In the genomic region with DNA sequence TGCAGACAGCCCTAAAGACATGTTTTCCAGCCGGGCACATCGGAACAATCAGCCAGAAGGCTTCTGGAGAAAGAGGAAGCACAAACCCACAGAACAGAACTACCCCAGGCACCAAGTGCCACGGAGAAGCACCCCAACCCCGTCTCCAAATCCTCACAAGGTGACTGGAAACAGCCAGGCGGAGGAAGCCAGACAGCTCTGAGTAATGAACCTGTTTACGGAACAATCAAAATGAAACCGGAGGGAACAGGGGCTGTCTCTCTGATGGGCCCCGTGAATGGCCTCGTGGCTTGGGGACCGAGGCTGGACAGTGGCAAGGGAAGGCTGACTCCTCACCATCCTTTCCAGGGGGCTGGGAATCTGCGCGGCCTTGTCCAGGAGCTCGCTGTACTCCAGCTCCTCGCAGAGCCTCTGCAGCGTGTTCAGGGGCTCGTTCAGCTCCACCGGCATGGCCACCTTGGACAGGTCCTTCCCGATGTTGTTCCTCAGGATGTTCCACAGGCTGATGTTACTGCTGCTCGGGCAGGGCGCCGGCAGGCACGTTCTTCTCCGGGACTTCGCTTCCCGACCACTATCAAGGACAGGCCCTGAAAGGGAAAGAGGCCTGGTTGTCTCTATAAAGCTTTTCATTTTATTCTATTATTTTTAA, we compare ENCODE assay signal across 9 cellular contexts.
DNase-seq lines count a peak whose midpoint lies in the region; ATAC-seq and TF ChIP-seq lines count a peak whose summit lies in the region.
"Had no signal": no experiment of that assay in that cellular context is flagged by ENCODE, and none has a peak within 500 bp of the region (broad histone marks: within the 10 kb centered on the region; RNA-seq: fewer than 3 reads in every experiment).

No MANE protein-coding gene starts in this region.

- H3K18ac ChIP-seq in H9 (ENCODE audit: insufficient read length, low read depth, low read length) = no peak overlapping the region

- no peak overlapping the region for H4K5ac ChIP-seq in H9 (ENCODE audit: insufficient read length, low read depth, low read length)

- H3K36me3 ChIP-seq in naive thymus-derived CD4-positive, alpha-beta T cell (ENCODE audit: control insufficient read depth in 2 of 3, insufficient read depth in 3 of 3, low read length in 3 of 3) = peaks cover 0 to 16% (median 13%) of the 10 kb centered on the region in 3 experiments
- no peaks in the 10 kb centered on the region for H3K36me3 ChIP-seq in CD8-positive, alpha-beta T cell (ENCODE audit: insufficient read depth, low read length)

- H3K14ac ChIP-seq in H9 (ENCODE audit: insufficient read depth, low read length) = no peak overlapping the region; the same call in 1 of the 2 replicates

- no peaks in the 10 kb centered on the region for H3K79me1 ChIP-seq in H9 (ENCODE audit: insufficient read depth, low read depth, low read length, poor library complexity, severe bottlenecking)

- no peaks in the 10 kb centered on the region for H3K79me2 ChIP-seq in H9 (ENCODE audit: insufficient read depth, low read length)

- no peak overlapping the region for H4K91ac ChIP-seq in H9 (ENCODE audit: insufficient read length, low read depth, low read length)

- no peak overlapping the region for H2BK5ac ChIP-seq in H9 (ENCODE audit: insufficient read length, low read length)

- no peak overlapping the region for H3K9ac ChIP-seq in H9 (ENCODE audit: extremely low read depth, insufficient read length, low read length)

- H3K36me3 Mint-ChIP-seq in H9 (ENCODE audit: insufficient read depth in 1 of 3, low read depth in 3 of 3) = no peaks in the 10 kb centered on the region; a peak in 1 of 7 replicates
- peaks cover 3 to 48% (median 31%) of the 10 kb centered on the region in 5 donors for H3K36me3 Mint-ChIP-seq in naive thymus-derived CD4-positive, alpha-beta T cell
- H3K36me3 Mint-ChIP-seq in CD8-positive, alpha-beta T cell = peaks cover 42% of the 10 kb centered on the region

- H3K27ac ChIP-seq in H9 (ENCODE audit: insufficient read length, low read depth, low read length) = no peak overlapping the region
- no peak overlapping the region for H3K27ac ChIP-seq in naive thymus-derived CD4-positive, alpha-beta T cell (ENCODE audit: low read depth, low read length)
- H3K27ac ChIP-seq in CD8-positive, alpha-beta T cell (ENCODE audit: low read depth, low read length) = no peak overlapping the region

- H3K27ac Mint-ChIP-seq in H9 = peak overlapping the region in 2 of 3 experiments; percentile 78 to 84; a peak in 3 of 7 replicates
- H3K27ac Mint-ChIP-seq in naive thymus-derived CD4-positive, alpha-beta T cell = peak overlapping the region in 1 of 9 donors; percentile 50
- H3K27ac Mint-ChIP-seq in CD8-positive, alpha-beta T cell = no peak overlapping the region

- H2BK120ac ChIP-seq in H9 (ENCODE audit: low read depth, low read length, poor library complexity, severe bottlenecking) = no peak overlapping the region

- POLR2A ChIA-PET in naive thymus-derived CD4-positive, alpha-beta T cell (lab: Charles Lee) = no interaction called here
- POLR2A ChIA-PET in CD8-positive, alpha-beta T cell (lab: Charles Lee) = no interaction called here

- CTCF ChIA-PET in naive thymus-derived CD4-positive, alpha-beta T cell (lab: Charles Lee) = interaction anchor here (1.2 to 3.0 kb wide), 2 partner anchors 13 to 145 kb away, joined by 3 to 14 read pairs; no protein-coding TSS in a partner anchor
- CTCF ChIA-PET in CD8-positive, alpha-beta T cell (lab: Charles Lee) = interaction anchor here (0.8 to 1.4 kb wide), 2 partner anchors 9 to 13 kb away, joined by 3 to 4 read pairs; no protein-coding TSS in a partner anchor

- no peaks in the 10 kb centered on the region for H3K4me1 ChIP-seq in H9 (ENCODE audit: insufficient read depth, low read length)
- H3K4me1 ChIP-seq in naive thymus-derived CD4-positive, alpha-beta T cell (ENCODE audit: control insufficient read depth in 2 of 2, insufficient read depth in 2 of 2, low read length in 2 of 2) = peaks cover 4 to 19% of the 10 kb centered on the region in 2 donors
- peaks cover 10% of the 10 kb centered on the region for H3K4me1 ChIP-seq in CD8-positive, alpha-beta T cell (ENCODE audit: insufficient read depth, low read length)

- H3K4me2 ChIP-seq in H9 (ENCODE audit: insufficient read depth, insufficient read length, low read length) = no peak overlapping the region

- no peak overlapping the region for H3K4me3 ChIP-seq in naive thymus-derived CD4-positive, alpha-beta T cell (ENCODE audit: low read length)
- no peak overlapping the region for H3K4me3 ChIP-seq in CD8-positive, alpha-beta T cell (ENCODE audit: low read depth, low read length)

- H3K27me3 ChIP-seq in H9 (ENCODE audit: insufficient read depth, low read length) = no peaks in the 10 kb centered on the region
- H3K27me3 ChIP-seq in naive thymus-derived CD4-positive, alpha-beta T cell (ENCODE audit: control insufficient read depth in 2 of 2, insufficient read depth in 2 of 2, low read length in 2 of 2) = no peaks in the 10 kb centered on the region
- H3K27me3 ChIP-seq in CD8-positive, alpha-beta T cell (ENCODE audit: insufficient read depth, low read length) = no peaks in the 10 kb centered on the region

- no peaks in the 10 kb centered on the region for H3K4me1 Mint-ChIP-seq in H9
- H3K4me1 Mint-ChIP-seq in naive thymus-derived CD4-positive, alpha-beta T cell = peaks cover 14 to 72% (median 22%) of the 10 kb centered on the region in 7 donors
- H3K4me1 Mint-ChIP-seq in CD8-positive, alpha-beta T cell (ENCODE audit: low read depth) = peaks cover 20% of the 10 kb centered on the region

- WGBS in H9 (ENCODE audit: extremely low coverage, insufficient read length, low lambda C conversion rate) = no CpG with 5 or more reads among the region's 25 CpGs

- no peak overlapping the region for H2AK5ac ChIP-seq in H9 (ENCODE audit: insufficient read length, low read length)

- TF ChIP-seq POLR2A in GM18505 (IDR thresholded peaks at IDR 0.05; ENCODE audit: borderline replicate concordance, extremely low read depth, insufficient read depth, insufficient read length) = peak; percentile 39

- no peak overlapping the region for H4K8ac ChIP-seq in H9 (replicated peaks; ENCODE audit: insufficient read length, low read depth, low read length)

- H2BK20ac ChIP-seq in H9 (ENCODE audit: low read depth, low read length, poor library complexity, severe bottlenecking) = no peak overlapping the region

- H4K20me1 ChIP-seq in H9 (ENCODE audit: control insufficient read depth, insufficient read depth, insufficient read length) = no peaks in the 10 kb centered on the region

- no peak overlapping the region for H3K4ac ChIP-seq in H9 (ENCODE audit: low read depth, low read length)

- intact Hi-C loops in naive thymus-derived CD4-positive, alpha-beta T cell (cut with micrococcal nuclease) = no loop called here
- intact Hi-C loops in CD8-positive, alpha-beta T cell (cut with DNase I, micrococcal nuclease) = no loop called here

- H2BK12ac ChIP-seq in H9 (ENCODE audit: insufficient read length, low read depth, low read length) = no peak overlapping the region

- no peak overlapping the region for H3K56ac ChIP-seq in H9 (ENCODE audit: insufficient read length, low read depth, low read length)

- no peaks in the 10 kb centered on the region for H3K27me3 Mint-ChIP-seq in H9 (ENCODE audit: low read depth)
- H3K27me3 Mint-ChIP-seq in naive thymus-derived CD4-positive, alpha-beta T cell = no peaks in the 10 kb centered on the region
- H3K27me3 Mint-ChIP-seq in CD8-positive, alpha-beta T cell (ENCODE audit: low read depth) = no peaks in the 10 kb centered on the region
- H3K27me3 Mint-ChIP-seq: activated T-cell treated with anti-CD3 and anti-CD28 coated beads, Interleukin-2, amount 50 U/mL, for 24 hours had no signal

- no peak overlapping the region for H3T11ph ChIP-seq in H9 (ENCODE audit: low read length)

- H3K9me3 Mint-ChIP-seq in H9 = no peaks in the 10 kb centered on the region
- no peaks in the 10 kb centered on the region for H3K9me3 Mint-ChIP-seq in naive thymus-derived CD4-positive, alpha-beta T cell
- no peaks in the 10 kb centered on the region for H3K9me3 Mint-ChIP-seq in CD8-positive, alpha-beta T cell
- H3K9me3 Mint-ChIP-seq: activated T-cell treated with anti-CD3 and anti-CD28 coated beads, Interleukin-2, amount 50 U/mL, for 24 hours had no signal

- H3K4me3 Mint-ChIP-seq in H9 = no peak overlapping the region
- H3K4me3 Mint-ChIP-seq in naive thymus-derived CD4-positive, alpha-beta T cell = no peak overlapping the region
- H3K4me3 Mint-ChIP-seq in CD8-positive, alpha-beta T cell = no peak overlapping the region
- H3K4me3 Mint-ChIP-seq: activated T-cell treated with anti-CD3 and anti-CD28 coated beads, Interleukin-2, amount 50 U/mL, for 24 hours had no signal

- no peak overlapping the region for H2AFZ ChIP-seq in H9 (ENCODE audit: low read length)

- no peaks in the 10 kb centered on the region for H3K23me2 ChIP-seq in H9 (ENCODE audit: insufficient read length, low read depth, low read length, poor library complexity, severe bottlenecking)

- no peak overlapping the region for H3K23ac ChIP-seq in H9 (ENCODE audit: insufficient read length, low read depth, low read length)

- no peaks in the 10 kb centered on the region for H3K9me3 ChIP-seq in H9 (ENCODE audit: control insufficient read depth, low read depth, low read length)
- no peaks in the 10 kb centered on the region for H3K9me3 ChIP-seq in naive thymus-derived CD4-positive, alpha-beta T cell (ENCODE audit: control insufficient read depth in 2 of 3, low read length in 3 of 3)
- H3K9me3 ChIP-seq in CD8-positive, alpha-beta T cell (ENCODE audit: low read length) = no peaks in the 10 kb centered on the region

- H2BK15ac ChIP-seq in H9 (ENCODE audit: low read depth, low read length) = no peak overlapping the region

- peak; percentile 31 for ATAC-seq in GM18505 (IDR thresholded peaks at IDR 0.05; ENCODE audit: unreplicated experiment)
- peak; percentile 67 for ATAC-seq in naive thymus-derived CD4-positive, alpha-beta T cell
- no peak for ATAC-seq in CD8-positive, alpha-beta T cell

- DNase-seq in H9 (no peak), cerebellar cortex (ENCODE audit: low spot score) (no peak), NCI-H526 treated with DMSO at 0.1 percent for 48 hours (lab: John Stamatoyannopoulos, UW) (no peak), NCI-H69 (lab: John Stamatoyannopoulos, UW) (no peak)
- no peak for DNase-seq in naive thymus-derived CD4-positive, alpha-beta T cell
- DNase-seq in CD8-positive, alpha-beta T cell = no peak
- DNase-seq: activated T-cell treated with anti-CD3 and anti-CD28 coated beads, Interleukin-2, amount 50 U/mL, for 24 hours had no signal

- no peak for TF ChIP-seq CTCF in H9 (conservative IDR thresholded peaks at IDR 0.05)
- TF ChIP-seq CTCF in CD8-positive, alpha-beta T cell (IDR thresholded peaks at IDR 0.05) = no peak

TF ChIP-seq in PFSK-1, 5 proteins besides CTCF, POLR2A, EP300 and RAD21 (continues in another document):
- no peak for TF ChIP-seq TAF1 (IDR thresholded peaks at IDR 0.05; ENCODE audit: borderline replicate concordance, insufficient read depth, low read length)
